In the genomic region with DNA sequence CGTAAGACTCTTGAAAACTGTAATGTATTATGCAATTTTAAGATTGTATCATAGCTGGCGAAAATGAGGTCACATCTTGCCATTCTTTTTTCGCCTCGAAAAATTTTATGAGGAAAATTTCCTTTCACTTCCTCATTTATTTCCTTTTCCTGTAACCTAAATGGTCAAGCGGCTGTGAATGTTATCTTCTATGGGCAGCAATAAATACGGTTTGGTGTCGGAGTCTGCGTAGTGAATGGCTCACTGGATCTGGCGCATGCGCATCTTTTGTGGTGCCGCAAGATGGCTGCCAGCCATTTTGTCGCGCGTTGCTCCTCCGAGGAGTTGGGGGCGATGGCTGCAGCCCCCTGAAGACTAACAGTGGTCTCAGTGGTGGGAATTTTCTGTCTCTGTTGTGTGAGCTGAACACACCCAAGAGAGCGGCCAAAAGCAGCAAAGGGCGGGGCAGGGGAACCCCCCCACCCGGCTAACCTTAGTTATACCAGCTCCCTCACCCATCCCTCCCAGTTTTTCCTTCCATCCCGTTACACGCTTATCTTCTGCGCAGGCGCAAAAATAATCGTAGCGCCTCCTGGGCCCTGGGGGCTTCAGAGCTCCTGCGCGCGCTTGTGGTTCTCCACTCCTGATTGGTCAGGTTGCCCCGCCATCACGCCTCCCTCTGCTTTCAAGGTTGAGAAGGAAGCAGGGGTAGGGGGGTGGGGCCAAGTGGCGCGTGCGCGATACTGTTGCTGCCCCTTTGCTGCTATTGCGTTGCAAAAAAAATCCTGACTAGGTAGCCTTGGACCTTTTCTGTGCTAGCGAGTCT, we compare ENCODE assay signal across 1 cellular context.
TF ChIP-seq lines count a peak whose summit lies in the region.

A gene (plus strand): TSS at position 722 of the 805 bp plus-strand sequence. CDS start 568 bp downstream, outside the sequence.

TF ChIP-seq in HepG2, 621 proteins besides CTCF, POLR2A, EP300 and RAD21 (continued from another document and continues in another):
- TF ChIP-seq, protein P1, sequence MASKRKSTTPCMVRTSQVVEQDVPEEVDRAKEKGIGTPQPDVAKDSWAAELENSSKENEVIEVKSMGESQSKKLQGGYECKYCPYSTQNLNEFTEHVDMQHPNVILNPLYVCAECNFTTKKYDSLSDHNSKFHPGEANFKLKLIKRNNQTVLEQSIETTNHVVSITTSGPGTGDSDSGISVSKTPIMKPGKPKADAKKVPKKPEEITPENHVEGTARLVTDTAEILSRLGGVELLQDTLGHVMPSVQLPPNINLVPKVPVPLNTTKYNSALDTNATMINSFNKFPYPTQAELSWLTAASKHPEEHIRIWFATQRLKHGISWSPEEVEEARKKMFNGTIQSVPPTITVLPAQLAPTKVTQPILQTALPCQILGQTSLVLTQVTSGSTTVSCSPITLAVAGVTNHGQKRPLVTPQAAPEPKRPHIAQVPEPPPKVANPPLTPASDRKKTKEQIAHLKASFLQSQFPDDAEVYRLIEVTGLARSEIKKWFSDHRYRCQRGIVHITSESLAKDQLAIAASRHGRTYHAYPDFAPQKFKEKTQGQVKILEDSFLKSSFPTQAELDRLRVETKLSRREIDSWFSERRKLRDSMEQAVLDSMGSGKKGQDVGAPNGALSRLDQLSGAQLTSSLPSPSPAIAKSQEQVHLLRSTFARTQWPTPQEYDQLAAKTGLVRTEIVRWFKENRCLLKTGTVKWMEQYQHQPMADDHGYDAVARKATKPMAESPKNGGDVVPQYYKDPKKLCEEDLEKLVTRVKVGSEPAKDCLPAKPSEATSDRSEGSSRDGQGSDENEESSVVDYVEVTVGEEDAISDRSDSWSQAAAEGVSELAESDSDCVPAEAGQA (IDR thresholded peaks at IDR 0.05; ENCODE audit: low read depth), result peak; percentile 70; the same call in 1 of the 2 replicates
- TF ChIP-seq, protein P1 (CRISPR knock-in tag; IDR thresholded peaks at IDR 0.05; ENCODE audit: borderline replicate concordance), result no peak
- TF ChIP-seq THYN1 (CRISPR knock-in tag; IDR thresholded peaks at IDR 0.05; ENCODE audit: borderline replicate concordance, low read depth) (no peak), SP140L (CRISPR knock-in tag; IDR thresholded peaks at IDR 0.05; ENCODE audit: borderline replicate concordance) (no peak), ELF4 (CRISPR knock-in tag; IDR thresholded peaks at IDR 0.05; ENCODE audit: borderline replicate concordance) (peak; percentile 87; the same call in 1 of the 2 replicates), ZFP62 (CRISPR knock-in tag; IDR thresholded peaks at IDR 0.05) (no peak), ZNF180 (CRISPR knock-in tag; IDR thresholded peaks at IDR 0.05; ENCODE audit: borderline replicate concordance, low read depth) (no peak), ZFX (CRISPR knock-in tag; IDR thresholded peaks at IDR 0.05; ENCODE audit: low read depth) (no peak), NFIB (CRISPR knock-in tag; IDR thresholded peaks at IDR 0.05; ENCODE audit: borderline replicate concordance) (no peak), PAX8 (CRISPR knock-in tag; IDR thresholded peaks at IDR 0.05; ENCODE audit: borderline replicate concordance) (no peak), ZNF841 (CRISPR knock-in tag; IDR thresholded peaks at IDR 0.05; ENCODE audit: borderline replicate concordance) (no peak), TAF1 (CRISPR knock-in tag; IDR thresholded peaks at IDR 0.05) (peak; percentile 97), KMT2A (CRISPR knock-in tag; IDR thresholded peaks at IDR 0.05) (no peak), SALL1 (CRISPR knock-in tag; IDR thresholded peaks at IDR 0.05) (peak; percentile 64; the same call in 1 of the 2 replicates), PRMT3 (CRISPR knock-in tag; IDR thresholded peaks at IDR 0.05; ENCODE audit: borderline replicate concordance, low read depth) (no peak), SRF (IDR thresholded peaks at IDR 0.05; ENCODE audit: low read depth, low read length) (no peak), ZNF678 (CRISPR knock-in tag; IDR thresholded peaks at IDR 0.05) (no peak), ZBTB21 (CRISPR knock-in tag; IDR thresholded peaks at IDR 0.05) (peak; percentile 65; the same call in 1 of the 2 replicates), ZNF160 (CRISPR knock-in tag; IDR thresholded peaks at IDR 0.05) (no peak), GATA4 (IDR thresholded peaks at IDR 0.05; ENCODE audit: borderline replicate concordance, low read depth) (peak; percentile 45), MEIS2 (CRISPR knock-in tag; IDR thresholded peaks at IDR 0.05) (no peak; the same call in 1 of the 2 replicates), KDM4B (CRISPR knock-in tag; IDR thresholded peaks at IDR 0.05) (no peak), ASH2L (IDR thresholded peaks at IDR 0.05; ENCODE audit: insufficient read length, low read depth, low read length) (peak; percentile 49), ZNF891 (CRISPR knock-in tag; IDR thresholded peaks at IDR 0.05) (no peak; the same call in 1 of the 2 replicates), ZNF781 (CRISPR knock-in tag; IDR thresholded peaks at IDR 0.05; ENCODE audit: borderline replicate concordance, not compliant biosample characterization) (peak; percentile 80), SKI (IDR thresholded peaks at IDR 0.05; ENCODE audit: partially characterized antibody) (no peak), SIN3B (IDR thresholded peaks at IDR 0.05; ENCODE audit: low read length) (no peak), ZBTB42 (CRISPR knock-in tag; IDR thresholded peaks at IDR 0.05) (peak; percentile 57; the same call in 1 of the 2 replicates), FOXM1 (CRISPR knock-in tag; IDR thresholded peaks at IDR 0.05) (no peak), DNMT3B (CRISPR knock-in tag; conservative IDR thresholded peaks at IDR 0.05) (peak; percentile 25; the same call in 1 of the 2 replicates)
- TF ChIP-seq, protein P2, sequence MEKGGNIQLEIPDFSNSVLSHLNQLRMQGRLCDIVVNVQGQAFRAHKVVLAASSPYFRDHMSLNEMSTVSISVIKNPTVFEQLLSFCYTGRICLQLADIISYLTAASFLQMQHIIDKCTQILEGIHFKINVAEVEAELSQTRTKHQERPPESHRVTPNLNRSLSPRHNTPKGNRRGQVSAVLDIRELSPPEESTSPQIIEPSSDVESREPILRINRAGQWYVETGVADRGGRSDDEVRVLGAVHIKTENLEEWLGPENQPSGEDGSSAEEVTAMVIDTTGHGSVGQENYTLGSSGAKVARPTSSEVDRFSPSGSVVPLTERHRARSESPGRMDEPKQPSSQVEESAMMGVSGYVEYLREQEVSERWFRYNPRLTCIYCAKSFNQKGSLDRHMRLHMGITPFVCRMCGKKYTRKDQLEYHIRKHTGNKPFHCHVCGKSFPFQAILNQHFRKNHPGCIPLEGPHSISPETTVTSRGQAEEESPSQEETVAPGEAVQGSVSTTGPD (CRISPR knock-in tag; IDR thresholded peaks at IDR 0.05), result no peak
- TF ChIP-seq, protein P3, sequence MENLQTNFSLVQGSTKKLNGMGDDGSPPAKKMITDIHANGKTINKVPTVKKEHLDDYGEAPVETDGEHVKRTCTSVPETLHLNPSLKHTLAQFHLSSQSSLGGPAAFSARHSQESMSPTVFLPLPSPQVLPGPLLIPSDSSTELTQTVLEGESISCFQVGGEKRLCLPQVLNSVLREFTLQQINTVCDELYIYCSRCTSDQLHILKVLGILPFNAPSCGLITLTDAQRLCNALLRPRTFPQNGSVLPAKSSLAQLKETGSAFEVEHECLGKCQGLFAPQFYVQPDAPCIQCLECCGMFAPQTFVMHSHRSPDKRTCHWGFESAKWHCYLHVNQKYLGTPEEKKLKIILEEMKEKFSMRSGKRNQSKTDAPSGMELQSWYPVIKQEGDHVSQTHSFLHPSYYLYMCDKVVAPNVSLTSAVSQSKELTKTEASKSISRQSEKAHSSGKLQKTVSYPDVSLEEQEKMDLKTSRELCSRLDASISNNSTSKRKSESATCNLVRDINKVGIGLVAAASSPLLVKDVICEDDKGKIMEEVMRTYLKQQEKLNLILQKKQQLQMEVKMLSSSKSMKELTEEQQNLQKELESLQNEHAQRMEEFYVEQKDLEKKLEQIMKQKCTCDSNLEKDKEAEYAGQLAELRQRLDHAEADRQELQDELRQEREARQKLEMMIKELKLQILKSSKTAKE (CRISPR knock-in tag; IDR thresholded peaks at IDR 0.05; ENCODE audit: borderline replicate concordance), result no peak
- TF ChIP-seq, protein P4, sequence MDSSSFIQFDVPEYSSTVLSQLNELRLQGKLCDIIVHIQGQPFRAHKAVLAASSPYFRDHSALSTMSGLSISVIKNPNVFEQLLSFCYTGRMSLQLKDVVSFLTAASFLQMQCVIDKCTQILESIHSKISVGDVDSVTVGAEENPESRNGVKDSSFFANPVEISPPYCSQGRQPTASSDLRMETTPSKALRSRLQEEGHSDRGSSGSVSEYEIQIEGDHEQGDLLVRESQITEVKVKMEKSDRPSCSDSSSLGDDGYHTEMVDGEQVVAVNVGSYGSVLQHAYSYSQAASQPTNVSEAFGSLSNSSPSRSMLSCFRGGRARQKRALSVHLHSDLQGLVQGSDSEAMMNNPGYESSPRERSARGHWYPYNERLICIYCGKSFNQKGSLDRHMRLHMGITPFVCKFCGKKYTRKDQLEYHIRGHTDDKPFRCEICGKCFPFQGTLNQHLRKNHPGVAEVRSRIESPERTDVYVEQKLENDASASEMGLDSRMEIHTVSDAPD (CRISPR knock-in tag; IDR thresholded peaks at IDR 0.05), result no peak
- TF ChIP-seq, protein P5, sequence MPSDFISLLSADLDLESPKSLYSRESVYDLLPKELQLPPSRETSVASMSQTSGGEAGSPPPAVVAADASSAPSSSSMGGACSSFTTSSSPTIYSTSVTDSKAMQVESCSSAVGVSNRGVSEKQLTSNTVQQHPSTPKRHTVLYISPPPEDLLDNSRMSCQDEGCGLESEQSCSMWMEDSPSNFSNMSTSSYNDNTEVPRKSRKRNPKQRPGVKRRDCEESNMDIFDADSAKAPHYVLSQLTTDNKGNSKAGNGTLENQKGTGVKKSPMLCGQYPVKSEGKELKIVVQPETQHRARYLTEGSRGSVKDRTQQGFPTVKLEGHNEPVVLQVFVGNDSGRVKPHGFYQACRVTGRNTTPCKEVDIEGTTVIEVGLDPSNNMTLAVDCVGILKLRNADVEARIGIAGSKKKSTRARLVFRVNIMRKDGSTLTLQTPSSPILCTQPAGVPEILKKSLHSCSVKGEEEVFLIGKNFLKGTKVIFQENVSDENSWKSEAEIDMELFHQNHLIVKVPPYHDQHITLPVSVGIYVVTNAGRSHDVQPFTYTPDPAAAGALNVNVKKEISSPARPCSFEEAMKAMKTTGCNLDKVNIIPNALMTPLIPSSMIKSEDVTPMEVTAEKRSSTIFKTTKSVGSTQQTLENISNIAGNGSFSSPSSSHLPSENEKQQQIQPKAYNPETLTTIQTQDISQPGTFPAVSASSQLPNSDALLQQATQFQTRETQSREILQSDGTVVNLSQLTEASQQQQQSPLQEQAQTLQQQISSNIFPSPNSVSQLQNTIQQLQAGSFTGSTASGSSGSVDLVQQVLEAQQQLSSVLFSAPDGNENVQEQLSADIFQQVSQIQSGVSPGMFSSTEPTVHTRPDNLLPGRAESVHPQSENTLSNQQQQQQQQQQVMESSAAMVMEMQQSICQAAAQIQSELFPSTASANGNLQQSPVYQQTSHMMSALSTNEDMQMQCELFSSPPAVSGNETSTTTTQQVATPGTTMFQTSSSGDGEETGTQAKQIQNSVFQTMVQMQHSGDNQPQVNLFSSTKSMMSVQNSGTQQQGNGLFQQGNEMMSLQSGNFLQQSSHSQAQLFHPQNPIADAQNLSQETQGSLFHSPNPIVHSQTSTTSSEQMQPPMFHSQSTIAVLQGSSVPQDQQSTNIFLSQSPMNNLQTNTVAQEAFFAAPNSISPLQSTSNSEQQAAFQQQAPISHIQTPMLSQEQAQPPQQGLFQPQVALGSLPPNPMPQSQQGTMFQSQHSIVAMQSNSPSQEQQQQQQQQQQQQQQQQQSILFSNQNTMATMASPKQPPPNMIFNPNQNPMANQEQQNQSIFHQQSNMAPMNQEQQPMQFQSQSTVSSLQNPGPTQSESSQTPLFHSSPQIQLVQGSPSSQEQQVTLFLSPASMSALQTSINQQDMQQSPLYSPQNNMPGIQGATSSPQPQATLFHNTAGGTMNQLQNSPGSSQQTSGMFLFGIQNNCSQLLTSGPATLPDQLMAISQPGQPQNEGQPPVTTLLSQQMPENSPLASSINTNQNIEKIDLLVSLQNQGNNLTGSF (CRISPR knock-in tag; IDR thresholded peaks at IDR 0.05), result no peak
- TF ChIP-seq, protein P6, sequence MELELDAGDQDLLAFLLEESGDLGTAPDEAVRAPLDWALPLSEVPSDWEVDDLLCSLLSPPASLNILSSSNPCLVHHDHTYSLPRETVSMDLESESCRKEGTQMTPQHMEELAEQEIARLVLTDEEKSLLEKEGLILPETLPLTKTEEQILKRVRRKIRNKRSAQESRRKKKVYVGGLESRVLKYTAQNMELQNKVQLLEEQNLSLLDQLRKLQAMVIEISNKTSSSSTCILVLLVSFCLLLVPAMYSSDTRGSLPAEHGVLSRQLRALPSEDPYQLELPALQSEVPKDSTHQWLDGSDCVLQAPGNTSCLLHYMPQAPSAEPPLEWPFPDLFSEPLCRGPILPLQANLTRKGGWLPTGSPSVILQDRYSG (CRISPR knock-in tag; IDR thresholded peaks at IDR 0.05), result 0 out of 2 replicates have a peak, but pooled peaks have one; percentile 52
- TF ChIP-seq, protein P7, sequence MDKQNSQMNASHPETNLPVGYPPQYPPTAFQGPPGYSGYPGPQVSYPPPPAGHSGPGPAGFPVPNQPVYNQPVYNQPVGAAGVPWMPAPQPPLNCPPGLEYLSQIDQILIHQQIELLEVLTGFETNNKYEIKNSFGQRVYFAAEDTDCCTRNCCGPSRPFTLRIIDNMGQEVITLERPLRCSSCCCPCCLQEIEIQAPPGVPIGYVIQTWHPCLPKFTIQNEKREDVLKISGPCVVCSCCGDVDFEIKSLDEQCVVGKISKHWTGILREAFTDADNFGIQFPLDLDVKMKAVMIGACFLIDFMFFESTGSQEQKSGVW (CRISPR knock-in tag; IDR thresholded peaks at IDR 0.05; ENCODE audit: borderline replicate concordance), result no peak
